19 cellular contexts compared by ENCODE assay signal in the genomic region with DNA sequence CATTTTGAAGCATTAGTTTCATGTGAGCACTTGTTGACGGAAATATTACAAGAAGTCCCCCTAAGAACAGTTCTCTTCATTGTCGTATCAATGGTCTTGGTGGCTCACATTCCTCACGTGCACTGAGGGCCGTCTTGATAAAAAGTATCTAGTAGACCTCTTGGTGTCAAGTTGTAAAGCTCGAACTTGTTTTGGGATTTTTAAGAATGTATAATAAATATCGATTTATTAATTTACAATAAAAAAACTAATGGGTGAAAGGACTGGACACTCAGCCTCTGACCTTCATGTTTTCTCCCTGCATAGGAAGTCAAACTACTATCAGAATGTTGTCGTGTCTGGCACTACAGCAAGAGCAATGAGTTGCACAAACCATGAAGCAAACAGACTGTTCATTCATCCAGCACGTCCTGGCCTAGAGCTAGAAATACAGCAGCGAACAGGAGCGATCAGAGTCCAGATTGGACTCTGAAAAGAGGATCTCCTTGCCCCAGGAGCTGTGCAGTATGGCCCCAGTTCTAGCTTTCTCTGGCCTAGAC.
"Had no signal": no experiment of that assay in that cellular context is flagged by ENCODE, and none has a peak within 500 bp of the region (broad histone marks: within the 10 kb centered on the region; RNA-seq: fewer than 3 reads in every experiment).

No MANE protein-coding gene starts in this region.

- H3K4me1 ChIP-seq: psoas muscle, stomach had no signal

- H3K9me3 ChIP-seq: heart left ventricle, neutrophil, psoas muscle, stomach had no signal

- ATAC-seq: heart left ventricle; left colon; naive thymus-derived CD4-positive, alpha-beta T cell; psoas muscle; sciatic nerve; stimulated activated naive B cell treated with anti-CD40 and anti-IgM and Interleukin-4, amounts not matched to agents 10 μg/mL and 1 μg/mL and 100 μg/mL, for 72 hours had no signal

- H3K4me3 ChIP-seq: coronary artery, heart left ventricle, psoas muscle, stomach had no signal

- H3K36me3 ChIP-seq: heart left ventricle, neutrophil, stomach had no signal

- H3K27me3 ChIP-seq: heart left ventricle, neutrophil, stomach had no signal

- DNase-seq: effector CD4-positive, alpha-beta T cell; endodermal cell; heart left ventricle; hippocampal formation; left colon; mesendoderm; naive thymus-derived CD4-positive, alpha-beta T cell; nephron progenitor cell; psoas muscle; retina; stimulated activated CD4-positive, alpha-beta T cell treated with anti-CD3 and anti-CD28 coated beads, Interleukin-2, amount 100 ng/mL, for 24 hours; stimulated activated CD4-positive, alpha-beta T cell treated with anti-CD3 and anti-CD28 coated beads, Interleukin-4, amount 100 ng/mL, for 4 hours; stimulated activated naive B cell treated with anti-CD40 and anti-IgM and Interleukin-4, amounts not matched to agents 10 μg/mL and 1 μg/mL and 100 μg/mL, for 72 hours; stomach had no signal

- H3K27ac ChIP-seq: coronary artery, heart left ventricle, neutrophil, psoas muscle, stomach had no signal

- FAIRE-seq: endothelial cell of umbilical vein, frontal cortex had no signal
